1 cellular context compared by ENCODE assay signal in the genomic region with DNA sequence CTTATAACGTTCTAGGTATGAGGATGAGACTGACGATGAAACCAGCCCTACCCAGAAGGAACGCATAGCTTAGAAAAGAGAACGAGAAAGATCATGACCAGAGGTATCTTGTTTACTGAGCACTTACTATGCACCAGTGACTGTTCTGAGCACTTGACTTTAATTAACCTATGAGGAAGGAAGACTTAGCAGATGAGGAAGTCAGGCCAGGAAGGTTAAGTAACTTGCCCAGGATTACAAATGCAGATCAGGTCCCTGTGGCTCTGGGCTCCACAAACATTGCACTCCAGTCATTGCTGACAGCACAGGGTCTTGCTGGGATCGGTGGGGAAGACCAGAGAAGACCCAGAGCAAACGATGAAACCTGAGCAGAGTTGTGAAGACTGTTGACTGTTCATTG.
A peak's percentile ranks its signal among the peaks of the same experiment; 100 is the strongest.
TF ChIP-seq lines count a peak whose summit lies in the region.

No MANE protein-coding gene starts in this region.

TF ChIP-seq in K562, 482 proteins besides CTCF, POLR2A, EP300 and RAD21:
- TF ChIP-seq RBM25 (IDR thresholded peaks at IDR 0.05; ENCODE audit: low read depth, low read length, severe bottlenecking) = peak; percentile 73
- TF ChIP-seq PTRF (tag; IDR thresholded peaks at IDR 0.05) = no peak
- TF ChIP-seq KDM1A (IDR thresholded peaks at IDR 0.05) = peak; percentile 16 to 36; a peak in 2 of 4 replicates
- no peak for TF ChIP-seq ZKSCAN3 (CRISPR knock-in tag; IDR thresholded peaks at IDR 0.05)
- peak; percentile 54; the same call in 1 of the 2 replicates for TF ChIP-seq SMARCA5 (IDR thresholded peaks at IDR 0.05)
- no peak for TF ChIP-seq GATAD2B (IDR thresholded peaks at IDR 0.05; ENCODE audit: borderline replicate concordance)
- TF ChIP-seq, protein P1, sequence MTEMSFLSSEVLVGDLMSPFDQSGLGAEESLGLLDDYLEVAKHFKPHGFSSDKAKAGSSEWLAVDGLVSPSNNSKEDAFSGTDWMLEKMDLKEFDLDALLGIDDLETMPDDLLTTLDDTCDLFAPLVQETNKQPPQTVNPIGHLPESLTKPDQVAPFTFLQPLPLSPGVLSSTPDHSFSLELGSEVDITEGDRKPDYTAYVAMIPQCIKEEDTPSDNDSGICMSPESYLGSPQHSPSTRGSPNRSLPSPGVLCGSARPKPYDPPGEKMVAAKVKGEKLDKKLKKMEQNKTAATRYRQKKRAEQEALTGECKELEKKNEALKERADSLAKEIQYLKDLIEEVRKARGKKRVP (CRISPR knock-in tag; IDR thresholded peaks at IDR 0.05) = no peak
- no peak for TF ChIP-seq DDX20 (tag; IDR thresholded peaks at IDR 0.05; ENCODE audit: low read depth)
- no peak for TF ChIP-seq KAT2B (IDR thresholded peaks at IDR 0.05; ENCODE audit: low read depth, low read length)
- TF ChIP-seq, protein P2, sequence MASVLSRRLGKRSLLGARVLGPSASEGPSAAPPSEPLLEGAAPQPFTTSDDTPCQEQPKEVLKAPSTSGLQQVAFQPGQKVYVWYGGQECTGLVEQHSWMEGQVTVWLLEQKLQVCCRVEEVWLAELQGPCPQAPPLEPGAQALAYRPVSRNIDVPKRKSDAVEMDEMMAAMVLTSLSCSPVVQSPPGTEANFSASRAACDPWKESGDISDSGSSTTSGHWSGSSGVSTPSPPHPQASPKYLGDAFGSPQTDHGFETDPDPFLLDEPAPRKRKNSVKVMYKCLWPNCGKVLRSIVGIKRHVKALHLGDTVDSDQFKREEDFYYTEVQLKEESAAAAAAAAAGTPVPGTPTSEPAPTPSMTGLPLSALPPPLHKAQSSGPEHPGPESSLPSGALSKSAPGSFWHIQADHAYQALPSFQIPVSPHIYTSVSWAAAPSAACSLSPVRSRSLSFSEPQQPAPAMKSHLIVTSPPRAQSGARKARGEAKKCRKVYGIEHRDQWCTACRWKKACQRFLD (CRISPR knock-in tag; IDR thresholded peaks at IDR 0.05) = no peak
- TF ChIP-seq CTBP1 (IDR thresholded peaks at IDR 0.05; ENCODE audit: borderline replicate concordance) = no peak
- peak; percentile 77 for TF ChIP-seq SPI1 (IDR thresholded peaks at IDR 0.05; ENCODE audit: borderline replicate concordance, low read depth, low read length)
- TF ChIP-seq ZNF274 (IDR thresholded peaks at IDR 0.05; ENCODE audit: borderline replicate concordance, low read depth, low read length) = no peak
- TF ChIP-seq, protein P3, sequence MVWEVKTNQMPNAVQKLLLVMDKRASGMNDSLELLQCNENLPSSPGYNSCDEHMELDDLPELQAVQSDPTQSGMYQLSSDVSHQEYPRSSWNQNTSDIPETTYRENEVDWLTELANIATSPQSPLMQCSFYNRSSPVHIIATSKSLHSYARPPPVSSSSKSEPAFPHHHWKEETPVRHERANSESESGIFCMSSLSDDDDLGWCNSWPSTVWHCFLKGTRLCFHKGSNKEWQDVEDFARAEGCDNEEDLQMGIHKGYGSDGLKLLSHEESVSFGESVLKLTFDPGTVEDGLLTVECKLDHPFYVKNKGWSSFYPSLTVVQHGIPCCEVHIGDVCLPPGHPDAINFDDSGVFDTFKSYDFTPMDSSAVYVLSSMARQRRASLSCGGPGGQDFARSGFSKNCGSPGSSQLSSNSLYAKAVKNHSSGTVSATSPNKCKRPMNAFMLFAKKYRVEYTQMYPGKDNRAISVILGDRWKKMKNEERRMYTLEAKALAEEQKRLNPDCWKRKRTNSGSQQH (CRISPR knock-in tag; IDR thresholded peaks at IDR 0.05) = no peak
- TF ChIP-seq BCOR (IDR thresholded peaks at IDR 0.05) = peak; percentile 22; the same call in 1 of the 2 replicates
- TF ChIP-seq FOXJ3 (CRISPR knock-in tag; IDR thresholded peaks at IDR 0.05) = no peak
- TF ChIP-seq, protein P4, sequence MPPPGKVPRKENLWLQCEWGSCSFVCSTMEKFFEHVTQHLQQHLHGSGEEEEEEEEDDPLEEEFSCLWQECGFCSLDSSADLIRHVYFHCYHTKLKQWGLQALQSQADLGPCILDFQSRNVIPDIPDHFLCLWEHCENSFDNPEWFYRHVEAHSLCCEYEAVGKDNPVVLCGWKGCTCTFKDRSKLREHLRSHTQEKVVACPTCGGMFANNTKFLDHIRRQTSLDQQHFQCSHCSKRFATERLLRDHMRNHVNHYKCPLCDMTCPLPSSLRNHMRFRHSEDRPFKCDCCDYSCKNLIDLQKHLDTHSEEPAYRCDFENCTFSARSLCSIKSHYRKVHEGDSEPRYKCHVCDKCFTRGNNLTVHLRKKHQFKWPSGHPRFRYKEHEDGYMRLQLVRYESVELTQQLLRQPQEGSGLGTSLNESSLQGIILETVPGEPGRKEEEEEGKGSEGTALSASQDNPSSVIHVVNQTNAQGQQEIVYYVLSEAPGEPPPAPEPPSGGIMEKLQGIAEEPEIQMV (tag; conservative IDR thresholded peaks at IDR 0.05; ENCODE audit: low read depth) = no peak
- TF ChIP-seq FOXA3 (CRISPR knock-in tag; conservative IDR thresholded peaks at IDR 0.05 in 1 of 2, IDR thresholded peaks at IDR 0.05 in 1 of 2) = peak in 1 of 2 experiments; percentile 66; a peak in 2 of 4 replicates
- no peak for TF ChIP-seq HDGF (IDR thresholded peaks at IDR 0.05)
- TF ChIP-seq NFE2L1 (tag; IDR thresholded peaks at IDR 0.05; ENCODE audit: borderline replicate concordance, low read depth) = no peak
- TF ChIP-seq, protein P5, sequence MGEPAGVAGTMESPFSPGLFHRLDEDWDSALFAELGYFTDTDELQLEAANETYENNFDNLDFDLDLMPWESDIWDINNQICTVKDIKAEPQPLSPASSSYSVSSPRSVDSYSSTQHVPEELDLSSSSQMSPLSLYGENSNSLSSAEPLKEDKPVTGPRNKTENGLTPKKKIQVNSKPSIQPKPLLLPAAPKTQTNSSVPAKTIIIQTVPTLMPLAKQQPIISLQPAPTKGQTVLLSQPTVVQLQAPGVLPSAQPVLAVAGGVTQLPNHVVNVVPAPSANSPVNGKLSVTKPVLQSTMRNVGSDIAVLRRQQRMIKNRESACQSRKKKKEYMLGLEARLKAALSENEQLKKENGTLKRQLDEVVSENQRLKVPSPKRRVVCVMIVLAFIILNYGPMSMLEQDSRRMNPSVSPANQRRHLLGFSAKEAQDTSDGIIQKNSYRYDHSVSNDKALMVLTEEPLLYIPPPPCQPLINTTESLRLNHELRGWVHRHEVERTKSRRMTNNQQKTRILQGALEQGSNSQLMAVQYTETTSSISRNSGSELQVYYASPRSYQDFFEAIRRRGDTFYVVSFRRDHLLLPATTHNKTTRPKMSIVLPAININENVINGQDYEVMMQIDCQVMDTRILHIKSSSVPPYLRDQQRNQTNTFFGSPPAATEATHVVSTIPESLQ (CRISPR knock-in tag; IDR thresholded peaks at IDR 0.05) = no peak
- TF ChIP-seq PCBP1 (IDR thresholded peaks at IDR 0.05; ENCODE audit: low read depth, low read length, poor library complexity, severe bottlenecking) = no peak
- no peak for TF ChIP-seq ZNF785 (CRISPR knock-in tag; IDR thresholded peaks at IDR 0.05)
- no peak for TF ChIP-seq ERF (CRISPR knock-in tag; IDR thresholded peaks at IDR 0.05)
- TF ChIP-seq, protein P6, sequence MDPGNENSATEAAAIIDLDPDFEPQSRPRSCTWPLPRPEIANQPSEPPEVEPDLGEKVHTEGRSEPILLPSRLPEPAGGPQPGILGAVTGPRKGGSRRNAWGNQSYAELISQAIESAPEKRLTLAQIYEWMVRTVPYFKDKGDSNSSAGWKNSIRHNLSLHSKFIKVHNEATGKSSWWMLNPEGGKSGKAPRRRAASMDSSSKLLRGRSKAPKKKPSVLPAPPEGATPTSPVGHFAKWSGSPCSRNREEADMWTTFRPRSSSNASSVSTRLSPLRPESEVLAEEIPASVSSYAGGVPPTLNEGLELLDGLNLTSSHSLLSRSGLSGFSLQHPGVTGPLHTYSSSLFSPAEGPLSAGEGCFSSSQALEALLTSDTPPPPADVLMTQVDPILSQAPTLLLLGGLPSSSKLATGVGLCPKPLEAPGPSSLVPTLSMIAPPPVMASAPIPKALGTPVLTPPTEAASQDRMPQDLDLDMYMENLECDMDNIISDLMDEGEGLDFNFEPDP (CRISPR knock-in tag; IDR thresholded peaks at IDR 0.05) = no peak
- TF ChIP-seq ZNF12 (CRISPR knock-in tag; IDR thresholded peaks at IDR 0.05) = no peak
- TF ChIP-seq NBN (IDR thresholded peaks at IDR 0.05; ENCODE audit: low read depth) = no peak
- no peak for TF ChIP-seq ZNF444 (CRISPR knock-in tag; IDR thresholded peaks at IDR 0.05)
- TF ChIP-seq PHF20 (IDR thresholded peaks at IDR 0.05; ENCODE audit: partially characterized antibody) = no peak
- no peak for TF ChIP-seq ZNF165 (CRISPR knock-in tag; IDR thresholded peaks at IDR 0.05; ENCODE audit: borderline replicate concordance)
